Comparison of ENCODE assay signal across 10 cellular contexts in the genomic region with DNA sequence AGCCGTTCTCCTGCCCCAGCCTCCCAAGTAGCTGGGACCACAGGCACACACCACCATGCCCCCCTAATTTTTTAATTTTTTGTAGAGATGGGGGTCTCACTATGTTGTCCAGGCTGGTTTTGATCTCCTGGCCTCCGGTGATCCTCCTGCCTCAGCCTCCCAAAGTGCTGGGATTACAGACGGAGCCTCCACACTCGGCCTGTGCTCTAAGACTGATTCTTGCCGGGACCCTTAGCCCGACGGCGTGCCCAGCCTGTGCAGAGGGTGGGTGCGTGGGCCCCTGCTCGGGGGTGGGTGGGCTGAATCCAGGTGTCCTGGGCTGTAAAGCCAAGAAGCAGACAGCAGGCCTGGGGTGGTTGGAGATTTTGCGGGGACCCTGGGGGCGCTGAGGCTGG.
DNase-seq lines count a peak whose midpoint lies in the region; ATAC-seq and TF ChIP-seq lines count a peak whose summit lies in the region.
"Had no signal": no experiment of that assay in that cellular context is flagged by ENCODE, and none has a peak within 500 bp of the region (broad histone marks: within the 10 kb centered on the region; RNA-seq: fewer than 3 reads in every experiment).

No MANE protein-coding gene starts in this region.

- H2AK5ac ChIP-seq in IMR-90 (ENCODE audit: low read depth, low read length): peak overlapping the region; percentile 97
- H2AK5ac ChIP-seq in mesenchymal stem cell (ENCODE audit: low read length, severe bottlenecking): peak overlapping the region; percentile 95

- no peaks in the 10 kb centered on the region for H3K27me3 ChIP-seq in IMR-90 (ENCODE audit: control insufficient read depth, insufficient read depth, low read length)
- H3K27me3 ChIP-seq in mesenchymal stem cell (ENCODE audit: control insufficient read depth in 1 of 2, insufficient read depth in 1 of 2, low read length in 2 of 2): no peaks in the 10 kb centered on the region
- H3K27me3 ChIP-seq in suprapubic skin: no peaks in the 10 kb centered on the region

- H3K79me1 ChIP-seq in IMR-90 (ENCODE audit: low read depth in 1 of 2, low read length in 2 of 2): peaks cover 4 to 26% of the 10 kb centered on the region in 2 experiments; a peak in 3 of 4 replicates
- H3K79me1 ChIP-seq in mesenchymal stem cell (replicated peaks; ENCODE audit: low read length, poor library complexity, severe bottlenecking): no peaks in the 10 kb centered on the region

- peaks cover 9% of the 10 kb centered on the region for H3K9me1 ChIP-seq in IMR-90 (ENCODE audit: insufficient read depth, low read length)

- H2BK15ac ChIP-seq in IMR-90 (ENCODE audit: low read depth, low read length) (peak overlapping the region; percentile 85; the same call in 2 of the 3 replicates), mesenchymal stem cell (ENCODE audit: low read depth, poor library complexity, severe bottlenecking) (peak overlapping the region; percentile 26)

- POLR2A ChIA-PET in IMR-90 (lab: Charles Lee; ENCODE audit: unreplicated experiment): interaction anchor here (0.9 to 2.0 kb wide), 3 partner anchors 39 to 64 kb away, joined by 3 to 23 read pairs (median 3); a partner anchor contains a TSS

- no peak for TF ChIP-seq RAD21 in IMR-90 (IDR thresholded peaks at IDR 0.05; ENCODE audit: low read length)

- intact Hi-C loops in IMR-90 (cut with micrococcal nuclease): no loop called here

- H3K4me2 ChIP-seq in IMR-90 (ENCODE audit: low read depth, low read length): peak overlapping the region; percentile 11
- H3K4me2 ChIP-seq in mesenchymal stem cell (ENCODE audit: low read length, poor library complexity, severe bottlenecking): peak overlapping the region; percentile 13

- H3K4me3 ChIP-seq in IMR-90 (ENCODE audit: insufficient read depth, low read depth, low read length) (0 out of 2 replicates have a peak overlapping the region, but pooled peaks have one; percentile 0), mesenchymal stem cell (ENCODE audit: insufficient read depth in 1 of 2, low read depth in 1 of 2, low read length in 2 of 2) (peak overlapping the region in 1 of 2 experiments; percentile 49), suprapubic skin (peak overlapping the region; percentile 13)

- H3K9ac ChIP-seq in IMR-90 (ENCODE audit: low read depth, low read length) (peak overlapping the region; percentile 52), mesenchymal stem cell (ENCODE audit: low read length) (peak overlapping the region; percentile 88)

- H3K23ac ChIP-seq in IMR-90 (ENCODE audit: low read depth, low read length) (peak overlapping the region; percentile 64; the same call in 1 of the 2 replicates), mesenchymal stem cell (ENCODE audit: low read length in 2 of 2) (no peak overlapping the region)

- WGBS in IMR-90 (ENCODE audit: extremely low coverage in 2 of 2, insufficient read length in 1 of 2), 2 experiments: 59% methylated on average over 4 of the region's 12 CpGs; no CpG with 5 or more reads in 1 of the 2 experiments
- WGBS in mesenchymal stem cell: 55% methylated on average over 11 of the region's 12 CpGs
- 33% methylated on average over 2 of the region's 12 CpGs for WGBS in suprapubic skin

- peak overlapping the region; percentile 76 for H3K56ac ChIP-seq in IMR-90 (ENCODE audit: extremely low read depth, insufficient read depth, low read length)

- H3K27ac ChIP-seq in IMR-90 (ENCODE audit: insufficient read depth, low read length) (peak overlapping the region; percentile 87), cingulate gyrus (ENCODE audit: low read depth, low read length) (peak overlapping the region; percentile 29), mesenchymal stem cell (ENCODE audit: low read length, poor library complexity, severe bottlenecking) (peak overlapping the region; percentile 95), suprapubic skin (peak overlapping the region; percentile 84)

- no peak for TF ChIP-seq EP300 in suprapubic skin (IDR thresholded peaks at IDR 0.05)

- peak overlapping the region; percentile 87 for H3K14ac ChIP-seq in IMR-90 (replicated peaks; ENCODE audit: low read depth, low read length)
- H3K14ac ChIP-seq in mesenchymal stem cell (ENCODE audit: low read length in 2 of 2): no peak overlapping the region

- peaks cover 28% of the 10 kb centered on the region for H3K4me1 ChIP-seq in IMR-90 (ENCODE audit: control insufficient read depth, insufficient read depth, low read length)
- peaks cover 43% of the 10 kb centered on the region for H3K4me1 ChIP-seq in mesenchymal stem cell (ENCODE audit: control insufficient read depth, insufficient read depth, low read depth, low read length)
- H3K4me1 ChIP-seq in suprapubic skin: peaks cover 51% of the 10 kb centered on the region

- peak overlapping the region; percentile 45 to 83 for H2BK12ac ChIP-seq in mesenchymal stem cell (ENCODE audit: low read length in 2 of 2)

- dilution Hi-C loops in IMR-90 (cut with HindIII; ENCODE audit: low sequenced_read_pairs, unreplicated experiment): no loop called here

- CTCF ChIA-PET in IMR-90 (lab: Yijun Ruan, JAX): no interaction called here

- no peaks in the 10 kb centered on the region for H4K20me1 ChIP-seq in IMR-90 (ENCODE audit: insufficient read depth, low read length)

- TF ChIP-seq CTCF in IMR-90 (conservative IDR thresholded peaks at IDR 0.05; ENCODE audit: low read depth, low read length) (no peak), suprapubic skin (IDR thresholded peaks at IDR 0.05) (no peak)

- DNase-seq in IMR-90 (no peak), mesenchymal stem cell (no peak), suprapubic skin (ENCODE audit: low spot score in 2 of 2) (no peak), foreskin melanocyte (no peak), cerebellar nuclear complex (lab: John Stamatoyannopoulos, UW) (no peak)
- DNase-seq in stimulated activated naive CD8-positive, alpha-beta T cell treated with anti-CD3 and anti-CD28 coated beads, Interleukin-15, Interleukin-2, amounts not matched to agents 100 U/mL and 50 U/mL, for 24 hours: no peak
- DNase-seq: activated CD8-positive, alpha-beta memory T cell treated with anti-CD3 and anti-CD28 coated beads, Interleukin-2, amount 50 U/mL, for 4 hours; cortex of kidney had no signal

- no peak for ATAC-seq in IMR-90 (ENCODE audit: low read depth)
- ATAC-seq in stimulated activated naive CD8-positive, alpha-beta T cell treated with anti-CD3 and anti-CD28 coated beads, Interleukin-15, Interleukin-2, amounts not matched to agents 100 U/mL and 50 U/mL, for 24 hours: no peak
- ATAC-seq in HG03521 (IDR thresholded peaks at IDR 0.05; ENCODE audit: unreplicated experiment): no peak

- H2AFZ ChIP-seq in IMR-90 (replicated peaks; ENCODE audit: low read length, poor library complexity): peak overlapping the region; percentile 78
- no peak overlapping the region for H2AFZ ChIP-seq in mesenchymal stem cell (ENCODE audit: low read depth, low read length)

- H3K36me3 ChIP-seq in IMR-90 (ENCODE audit: control insufficient read depth, insufficient read depth, low read length) (no peaks in the 10 kb centered on the region), mesenchymal stem cell (ENCODE audit: control insufficient read depth in 1 of 2, insufficient read depth in 2 of 2, low read depth in 1 of 2, low read length in 2 of 2) (no peaks in the 10 kb centered on the region), suprapubic skin (no peaks in the 10 kb centered on the region)

- no peak for TF ChIP-seq POLR2A in IMR-90 (IDR thresholded peaks at IDR 0.05; ENCODE audit: low read depth, low read length)
- no peak for TF ChIP-seq POLR2A in suprapubic skin (IDR thresholded peaks at IDR 0.05)

- BruUV-seq in IMR-90 (replicated peaks; lab: Mats Ljungman, UMichigan): no TSS peak

- H3K4ac ChIP-seq in IMR-90 (ENCODE audit: low read depth, low read length) (peak overlapping the region; percentile 98), mesenchymal stem cell (ENCODE audit: low read depth in 1 of 2, low read length in 2 of 2) (peak overlapping the region; percentile 24 to 66)

- in situ Hi-C loops in IMR-90 (cut with MboI; ENCODE audit: low sequenced_read_pairs): no loop called here

- peak overlapping the region; percentile 90 for H2AK9ac ChIP-seq in IMR-90 (replicated peaks; ENCODE audit: low read depth, low read length, poor library complexity)

- peak overlapping the region; percentile 27 for H3K18ac ChIP-seq in IMR-90 (ENCODE audit: low read depth, low read length)
- H3K18ac ChIP-seq in mesenchymal stem cell (ENCODE audit: low read depth in 1 of 2, low read length in 2 of 2): peak overlapping the region; percentile 13 to 56

- peak overlapping the region; percentile 17 for H4K5ac ChIP-seq in IMR-90 (ENCODE audit: low read depth, low read length)

- H2BK120ac ChIP-seq in IMR-90 (ENCODE audit: low read depth, low read length): peak overlapping the region; percentile 95
- H2BK120ac ChIP-seq in mesenchymal stem cell (ENCODE audit: low read depth, low read length): peak overlapping the region; percentile 98

- peak overlapping the region; percentile 97 for H2BK5ac ChIP-seq in IMR-90 (ENCODE audit: low read depth, low read length, poor library complexity, severe bottlenecking)
- peak overlapping the region; percentile 96 for H2BK5ac ChIP-seq in mesenchymal stem cell (ENCODE audit: low read depth, low read length, poor library complexity, severe bottlenecking)

- no peaks in the 10 kb centered on the region for H3K9me3 ChIP-seq in IMR-90 (ENCODE audit: control insufficient read depth, insufficient read depth, low read length)
- H3K9me3 ChIP-seq in mesenchymal stem cell (ENCODE audit: control insufficient read depth, low read length): no peaks in the 10 kb centered on the region
- no peaks in the 10 kb centered on the region for H3K9me3 ChIP-seq in suprapubic skin

- H4K91ac ChIP-seq in IMR-90 (ENCODE audit: insufficient read depth, low read depth, low read length): peak overlapping the region; percentile 96
- H4K91ac ChIP-seq in mesenchymal stem cell (ENCODE audit: low read length): peak overlapping the region; percentile 95

- H2BK20ac ChIP-seq in IMR-90 (ENCODE audit: low read depth, low read length): peak overlapping the region; percentile 96

- H4K8ac ChIP-seq in IMR-90 (ENCODE audit: low read depth in 2 of 2, low read length in 2 of 2): peak overlapping the region; percentile 90 to 98
- peak overlapping the region; percentile 83 for H4K8ac ChIP-seq in mesenchymal stem cell (ENCODE audit: low read length)

TF ChIP-seq in IMR-90, 13 proteins besides CTCF, POLR2A, EP300 and RAD21 (continues in another document):
- TF ChIP-seq BHLHE40 (IDR thresholded peaks at IDR 0.05; ENCODE audit: low read depth, low read length) (no peak), NFE2L2 (IDR thresholded peaks at IDR 0.05; ENCODE audit: low read depth, low read length) (no peak), CEBPB (IDR thresholded peaks at IDR 0.05; ENCODE audit: low read depth, low read length) (no peak)
- TF ChIP-seq, protein P1, sequence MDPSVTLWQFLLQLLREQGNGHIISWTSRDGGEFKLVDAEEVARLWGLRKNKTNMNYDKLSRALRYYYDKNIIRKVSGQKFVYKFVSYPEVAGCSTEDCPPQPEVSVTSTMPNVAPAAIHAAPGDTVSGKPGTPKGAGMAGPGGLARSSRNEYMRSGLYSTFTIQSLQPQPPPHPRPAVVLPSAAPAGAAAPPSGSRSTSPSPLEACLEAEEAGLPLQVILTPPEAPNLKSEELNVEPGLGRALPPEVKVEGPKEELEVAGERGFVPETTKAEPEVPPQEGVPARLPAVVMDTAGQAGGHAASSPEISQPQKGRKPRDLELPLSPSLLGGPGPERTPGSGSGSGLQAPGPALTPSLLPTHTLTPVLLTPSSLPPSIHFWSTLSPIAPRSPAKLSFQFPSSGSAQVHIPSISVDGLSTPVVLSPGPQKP (IDR thresholded peaks at IDR 0.05; ENCODE audit: borderline replicate concordance, low read depth, low read length): no peak

Comparison
In these comparisons a context has a peak if more than half of its experiments do, and no peak if none do; other contexts are left out.
1. H3K27ac ChIP-seq: peak in every context shown above with its lines; median percentile 95 in mesenchymal stem cell; 87 in IMR-90; 84 in suprapubic skin; 29 in cingulate gyrus.